ENCODE assay signal across 9 cellular contexts in genomic region chr12:63420206-63420644, GRCh38.
DNase-seq lines count a peak whose midpoint lies in the region; ATAC-seq, FAIRE-seq and TF ChIP-seq lines count a peak whose summit lies in the region.
"Had no signal": no experiment of that assay in that cellular context is flagged by ENCODE, and none has a peak within 500 bp of the region (broad histone marks: within the 10 kb centered on the region; RNA-seq: fewer than 3 reads in every experiment).

No MANE protein-coding gene starts in this region.

- H3F3A ChIP-seq in PC-3 (ENCODE audit: low read length, unreplicated experiment) = no peaks in the 10 kb centered on the region

- ATAC-seq in A549 = peak; percentile 84 to 98
- peak; percentile 70 for ATAC-seq in PC-3
- ATAC-seq: naive thymus-derived CD8-positive, alpha-beta T cell had no signal

- peak; percentile 67 to 79 for TF ChIP-seq RAD21 in A549 (conservative IDR thresholded peaks at IDR 0.05 in 1 of 2, IDR thresholded peaks at IDR 0.05 in 1 of 2)

- H3K9me3 ChIP-seq in A549 (peaks cover 11% of the 10 kb centered on the region; the same call in 2 of the 3 replicates), HAP-1 (no peaks in the 10 kb centered on the region), PC-3 (ENCODE audit: low read length) (peaks cover 13% of the 10 kb centered on the region; the same call in 1 of the 2 replicates), uterus (peaks cover 0 to 4% of the 10 kb centered on the region in 2 donors)

- POLR2A ChIA-PET in A549 (lab: Yijun Ruan, JAX) (no interaction called here), GM10248 (lab: Yijun Ruan, JAX) (no interaction called here), PC-3 (lab: Charles Lee; ENCODE audit: unreplicated experiment) (no interaction called here)

- no peak for TF ChIP-seq EP300 in A549 (IDR thresholded peaks at IDR 0.05)

- TF ChIP-seq CTCF in A549 (IDR thresholded peaks at IDR 0.05) = peak; percentile 74
- peak; percentile 54 for TF ChIP-seq CTCF in GM10248 (IDR thresholded peaks at IDR 0.05; ENCODE audit: control extremely low read depth, extremely low read depth, low read depth, missing control alignments)
- TF ChIP-seq CTCF in LNCAP (IDR thresholded peaks at IDR 0.05) = peak; percentile 78
- TF ChIP-seq CTCF in PC-3 (conservative IDR thresholded peaks at IDR 0.05; ENCODE audit: low read depth, low read length) = peak; percentile 66
- TF ChIP-seq CTCF in bronchial epithelial cell (IDR thresholded peaks at IDR 0.05; ENCODE audit: insufficient read depth, low read length, severe bottlenecking) = peak; percentile 33
- no peak for TF ChIP-seq CTCF in uterus (IDR thresholded peaks at IDR 0.05)

- intact Hi-C loops in PC-3 (cut with micrococcal nuclease) = no loop called here
- intact Hi-C loops in uterus (cut with DNase I; ENCODE audit: low total_unique reads) = no loop called here

- no peaks in the 10 kb centered on the region for H3K79me2 ChIP-seq in PC-3 (ENCODE audit: low read length)

- no peaks in the 10 kb centered on the region for H4K20me1 ChIP-seq in PC-3 (ENCODE audit: low read length)

- CTCF ChIA-PET in A549 (lab: Yijun Ruan, JAX) = interaction anchor here (0.7 to 2.7 kb wide), 17 partner anchors 9 to 406 kb away, joined by 3 to 11 read pairs (median 4); no protein-coding TSS in a partner anchor
- CTCF ChIA-PET in GM10248 (lab: Yijun Ruan, JAX) = interaction anchor here (0.5 to 2.5 kb wide), 17 partner anchors 9 to 1895 kb away, joined by 3 to 14 read pairs (median 4); no protein-coding TSS in a partner anchor
- CTCF ChIA-PET in PC-3 (lab: Charles Lee) = no interaction called here

- peak overlapping the region; percentile 20; the same call in 1 of the 3 replicates for H3K4me2 ChIP-seq in A549
- H3K4me2 ChIP-seq in PC-3 (ENCODE audit: low read length) = no peak overlapping the region

- H3K27me3 ChIP-seq in HAP-1 (ENCODE audit: low read depth) (no peaks in the 10 kb centered on the region; the same call in 1 of the 2 replicates), PC-3 (ENCODE audit: low read length) (peaks cover 8% of the 10 kb centered on the region; the same call in 1 of the 2 replicates), bronchial epithelial cell (ENCODE audit: control insufficient read depth, insufficient read depth, low read length) (no peaks in the 10 kb centered on the region), uterus (no peaks in the 10 kb centered on the region)

- FAIRE-seq in A549 (lab: Jason Lieb, UNC) (no peak), bronchial epithelial cell (lab: Jason Lieb, UNC) (no peak)

- H3K4me1 ChIP-seq in A549 = no peaks in the 10 kb centered on the region
- no peaks in the 10 kb centered on the region for H3K4me1 ChIP-seq in HAP-1
- peaks cover 4% of the 10 kb centered on the region; the same call in 1 of the 2 replicates for H3K4me1 ChIP-seq in PC-3 (ENCODE audit: insufficient read depth, low read length)
- H3K4me1 ChIP-seq in uterus = no peaks in the 10 kb centered on the region

- H3K36me3 ChIP-seq in HAP-1 (replicated peaks) = no peaks in the 10 kb centered on the region
- H3K36me3 ChIP-seq in PC-3 (ENCODE audit: low read depth, low read length) = no peaks in the 10 kb centered on the region
- no peaks in the 10 kb centered on the region for H3K36me3 ChIP-seq in bronchial epithelial cell (ENCODE audit: control insufficient read depth, insufficient read depth, low read length)
- no peaks in the 10 kb centered on the region for H3K36me3 ChIP-seq in uterus

- no peaks in the 10 kb centered on the region for H3K9me2 ChIP-seq in PC-3 (replicated peaks; ENCODE audit: low read length)

- WGBS in A549 (ENCODE audit: missing lambda C conversion rate) = 17% methylated on average over 6 of the region's 6 CpGs

- H3K9ac ChIP-seq in PC-3 (ENCODE audit: low read length) = no peak overlapping the region

- no peak overlapping the region for H3K4me3 ChIP-seq in A549
- H3K4me3 ChIP-seq in HAP-1 = no peak overlapping the region
- H3K4me3 ChIP-seq in PC-3 (ENCODE audit: low read length) = no peak overlapping the region
- no peak overlapping the region for H3K4me3 ChIP-seq in bronchial epithelial cell (ENCODE audit: low read depth, low read length)
- H3K4me3 ChIP-seq in uterus = no peak overlapping the region

- BruUV-seq in PC-3 (replicated peaks; lab: Mats Ljungman, UMichigan) = no TSS peak

- no peak for TF ChIP-seq POLR2A in A549 (IDR thresholded peaks at IDR 0.05; ENCODE audit: low read length)
- TF ChIP-seq POLR2A in uterus (IDR thresholded peaks at IDR 0.05) = no peak

- no peak overlapping the region for H2AFZ ChIP-seq in PC-3 (ENCODE audit: low read length)

- DNase-seq in A549 (ENCODE audit: low read depth in 1 of 2, low spot score in 1 of 2) = peak; percentile 49 to 76
- peak; percentile 38 for DNase-seq in GM10248 (ENCODE audit: extremely low spot score)
- peak; percentile 67 to 83 for DNase-seq in HAP-1 (ENCODE audit: low spot score in 2 of 2)
- peak; percentile 50 for DNase-seq in PC-3
- DNase-seq in bronchial epithelial cell (ENCODE audit: low read depth) = peak; percentile 27
- DNase-seq in myocyte (ENCODE audit: low read depth) = peak; percentile 53
- no peak for DNase-seq in uterus

- in situ Hi-C loops in HAP-1 (cut with MboI; ENCODE audit: low sequenced_read_pairs) = loop anchor here (25.0 kb wide), 1 partner anchor 392 kb away; no protein-coding TSS in a partner anchor

- H3K27ac ChIP-seq in A549 (no peak overlapping the region), PC-3 (ENCODE audit: low read length) (no peak overlapping the region), uterus (no peak overlapping the region)

TF ChIP-seq in A549, 52 proteins besides CTCF, POLR2A, EP300 and RAD21:
- TF ChIP-seq JUN (IDR thresholded peaks at IDR 0.05) (no peak), SMC3 (IDR thresholded peaks at IDR 0.05) (peak; percentile 76), FOXS1 (CRISPR knock-in tag; IDR thresholded peaks at IDR 0.05) (no peak), NR3C1 (IDR thresholded peaks at IDR 0.05) (no peak)
TF ChIP-seq in A549: peak in this region for 1.

Comparison
In these comparisons a context has a peak if more than half of its experiments do, and no peak if none do; other contexts are left out.
1. DNase-seq: peak in A549 (2 of 2), GM10248 (single experiment), HAP-1 (2 of 2), PC-3 (single experiment), bronchial epithelial cell (single experiment) and myocyte (single experiment); none in uterus (0 of 2).
2. CTCF ChIP-seq: peak in A549 (single experiment), GM10248 (single experiment), LNCAP (single experiment), PC-3 (single experiment) and bronchial epithelial cell (single experiment); none in uterus (0 of 4).